8 cellular contexts compared by ENCODE assay signal in the genomic region with DNA sequence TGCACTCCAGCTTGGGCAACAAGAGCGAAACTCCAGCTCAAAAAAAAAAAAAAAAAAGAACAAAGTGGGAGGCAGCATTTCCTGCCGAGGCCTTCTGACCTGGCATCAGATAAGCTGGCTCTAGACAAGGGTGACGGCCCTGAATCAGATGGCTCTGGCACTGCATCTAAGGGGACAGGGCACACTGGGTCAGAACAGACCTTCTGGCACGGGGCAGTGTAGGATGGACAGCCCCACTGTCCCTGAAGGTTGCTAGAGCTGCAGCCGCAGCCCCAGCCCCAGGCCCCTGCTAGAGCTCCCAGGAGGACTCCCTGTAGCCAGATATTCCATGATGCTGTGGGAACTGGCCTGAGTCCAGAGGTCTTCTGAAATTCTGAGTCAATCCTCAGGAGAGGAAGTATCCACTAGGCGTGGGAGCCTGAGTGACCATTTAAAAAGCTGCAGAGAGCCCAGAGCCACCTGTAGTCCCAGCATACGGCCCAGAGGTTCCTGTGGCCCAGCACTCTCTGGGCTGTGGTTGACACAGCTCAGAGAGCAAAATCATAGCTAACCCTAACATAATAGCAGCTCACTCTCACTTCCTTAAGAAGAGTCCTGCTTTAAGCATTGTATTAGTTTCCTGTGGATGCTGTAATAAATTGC.
DNase-seq lines count a peak whose midpoint lies in the region; ATAC-seq and TF ChIP-seq lines count a peak whose summit lies in the region.

No MANE protein-coding gene starts in this region.

- ATAC-seq in GM21529 (IDR thresholded peaks at IDR 0.05; ENCODE audit: unreplicated experiment) (peak; percentile 99), upper lobe of left lung (ENCODE audit: low FRiP score in 2 of 2) (peak; percentile 70 to 77)

- no peak for TF ChIP-seq EP300 in upper lobe of left lung (IDR thresholded peaks at IDR 0.05)

- peaks cover 0 to 3% (median 0%) of the 10 kb centered on the region in 4 donors for H3K4me1 ChIP-seq in upper lobe of left lung

- H3K27ac ChIP-seq in upper lobe of left lung, result no peak overlapping the region

- H3K4me3 ChIP-seq in fibroblast of the aortic adventitia (ENCODE audit: low read depth, low read length) (no peak overlapping the region), upper lobe of left lung (no peak overlapping the region), H7 (ENCODE audit: insufficient read depth, low read depth, low read length) (no peak overlapping the region)

- no peak for TF ChIP-seq CTCF in fibroblast of the aortic adventitia (IDR thresholded peaks at IDR 0.05; ENCODE audit: insufficient read depth, low read length)
- no peak for TF ChIP-seq CTCF in upper lobe of left lung (IDR thresholded peaks at IDR 0.05)

- TF ChIP-seq POLR2A in upper lobe of left lung (IDR thresholded peaks at IDR 0.05), result no peak

- in situ Hi-C loops in G401 (cut with HindIII; ENCODE audit: low sequenced_read_pairs), result no loop called here

- no peaks in the 10 kb centered on the region for H3K9me3 ChIP-seq in upper lobe of left lung

- no peaks in the 10 kb centered on the region for H3K27me3 ChIP-seq in upper lobe of left lung
- H3K27me3 ChIP-seq in H7 (ENCODE audit: control insufficient read depth, insufficient read depth, low read length), result no peaks in the 10 kb centered on the region

- DNase-seq in G401 (ENCODE audit: low spot score), result peak; percentile 1
- peak; percentile 44 for DNase-seq in HT1080 (ENCODE audit: low read depth)
- peak; percentile 87 for DNase-seq in fibroblast of the aortic adventitia (ENCODE audit: low read depth)
- peak in 1 of 2 donors; percentile 46 for DNase-seq in upper lobe of left lung
- DNase-seq in H7, result no peak
- no peak for DNase-seq in anterior cingulate cortex (lab: John Stamatoyannopoulos, UW)
- DNase-seq in DMS 273 (lab: John Stamatoyannopoulos, UW; ENCODE audit: unreplicated experiment), result no peak

- H3K36me3 ChIP-seq in upper lobe of left lung (no peaks in the 10 kb centered on the region), H7 (replicated peaks; ENCODE audit: control insufficient read depth, insufficient read depth, low read length) (no peaks in the 10 kb centered on the region)

- WGBS in upper lobe of left lung, 2 donors, result 51 to 52% methylated on average over 6 to 7 of the region's 7 CpGs

Comparison
In these comparisons a context has a peak if more than half of its experiments do, and no peak if none do; other contexts are left out.
1. DNase-seq: peak in G401 (single experiment), HT1080 (single experiment) and fibroblast of the aortic adventitia (single experiment); none in H7 (single experiment), anterior cingulate cortex (0 of 58) and DMS 273 (single experiment).